In genomic region chrX:123959281-123960063, GRCh38 we compare ENCODE assay signal across 7 cellular contexts. TPM values are rescaled to one million over a fixed set of nuclear protein-coding genes. Genes with fewer than 3 reads are reported as not detected.
A peak's percentile ranks its signal among the peaks of the same experiment; 100 is the strongest.
DNase-seq lines count a peak whose midpoint lies in the region; TF ChIP-seq lines count a peak whose summit lies in the region.

No MANE protein-coding gene starts in this region.

- H3K27ac ChIP-seq in KOPT-K1 (ENCODE audit: low read depth, low read length, poor library complexity, severe bottlenecking) = peak overlapping the region; percentile 100
- H3K27ac ChIP-seq in tibial artery = peak overlapping the region; percentile 92 to 96

- H3K4me1 ChIP-seq in mucosa of stomach (ENCODE audit: control insufficient read depth, insufficient read depth, low read length) (no peaks in the 10 kb centered on the region), tibial artery (peaks cover 0 to 4% (median 0%) of the 10 kb centered on the region in 4 donors)

- no peak for TF ChIP-seq POLR2A in erythroblast (IDR thresholded peaks at IDR 0.05; ENCODE audit: low read length)

- H3K4me3 ChIP-seq in GM08714 (ENCODE audit: low read length) (peak overlapping the region; percentile 81), mucosa of stomach (ENCODE audit: low read length) (peak overlapping the region; percentile 60), tibial artery (peak overlapping the region; percentile 77 to 86)

- CTCF ChIA-PET in activated CD4-positive, alpha-beta T cell treated with anti-CD3 and anti-CD28 coated beads, Interleukin-2, amount 10 ng/mL, durations not matched to agents 7 days and 5 days (lab: Charles Lee) = interaction anchor here (0.7 to 1.4 kb wide), 4 partner anchors 9 to 126 kb away, joined by 3 to 4 read pairs (median 4); no protein-coding TSS in a partner anchor

- H3K36me3 Mint-ChIP-seq in activated CD4-positive, alpha-beta T cell treated with anti-CD3 and anti-CD28 coated beads, Interleukin-2, amount 10 ng/mL, durations not matched to agents 7 days and 5 days (ENCODE audit: low read depth) = peaks cover 14% of the 10 kb centered on the region

- peak overlapping the region; percentile 92 for H3K4me3 Mint-ChIP-seq in activated CD4-positive, alpha-beta T cell treated with anti-CD3 and anti-CD28 coated beads, Interleukin-2, amount 10 ng/mL, durations not matched to agents 7 days and 5 days

- H3K27ac Mint-ChIP-seq in activated CD4-positive, alpha-beta T cell treated with anti-CD3 and anti-CD28 coated beads, Interleukin-2, amount 10 ng/mL, durations not matched to agents 7 days and 5 days = peak overlapping the region; percentile 96

- peak overlapping the region; percentile 97 for H3K9ac ChIP-seq in mucosa of stomach (ENCODE audit: low read length)

- no peaks in the 10 kb centered on the region for H3K9me3 Mint-ChIP-seq in activated CD4-positive, alpha-beta T cell treated with anti-CD3 and anti-CD28 coated beads, Interleukin-2, amount 10 ng/mL, durations not matched to agents 7 days and 5 days

- no peaks in the 10 kb centered on the region for H3K9me3 ChIP-seq in KOPT-K1 (ENCODE audit: insufficient read depth, low read length, poor library complexity, severe bottlenecking)
- no peaks in the 10 kb centered on the region for H3K9me3 ChIP-seq in mucosa of stomach (ENCODE audit: control insufficient read depth, low read length)
- no peaks in the 10 kb centered on the region for H3K9me3 ChIP-seq in tibial artery

- H3K27me3 Mint-ChIP-seq in activated CD4-positive, alpha-beta T cell treated with anti-CD3 and anti-CD28 coated beads, Interleukin-2, amount 10 ng/mL, durations not matched to agents 7 days and 5 days = no peaks in the 10 kb centered on the region

- H3K27me3 ChIP-seq in mucosa of stomach (ENCODE audit: control insufficient read depth, insufficient read depth, low read length) (no peaks in the 10 kb centered on the region), tibial artery (peaks cover 0 to 6% of the 10 kb centered on the region in 2 donors)

- H3K4me1 Mint-ChIP-seq in activated CD4-positive, alpha-beta T cell treated with anti-CD3 and anti-CD28 coated beads, Interleukin-2, amount 10 ng/mL, durations not matched to agents 7 days and 5 days = peaks cover 11% of the 10 kb centered on the region

- POLR2A ChIA-PET in activated CD4-positive, alpha-beta T cell treated with anti-CD3 and anti-CD28 coated beads, Interleukin-2, amount 10 ng/mL, durations not matched to agents 7 days and 5 days (lab: Charles Lee) = no interaction called here

- peak; percentile 18 for DNase-seq in activated CD4-positive, alpha-beta T cell treated with anti-CD3 and anti-CD28 coated beads, Interleukin-2, amount 10 ng/mL, durations not matched to agents 7 days and 5 days
- DNase-seq in erythroblast (lab: John Stamatoyannopoulos, UW) (peak; percentile 70 to 82), tibial artery (peak; percentile 63 to 80), DMS114 treated with DMSO at 0.1 percent for 48 hours (lab: John Stamatoyannopoulos, UW; ENCODE audit: unreplicated experiment) (no peak)

- H3K36me3 ChIP-seq in KOPT-K1 (ENCODE audit: insufficient read depth, low read length) = no peaks in the 10 kb centered on the region
- H3K36me3 ChIP-seq in mucosa of stomach (ENCODE audit: control insufficient read depth, insufficient read depth, low read length) = no peaks in the 10 kb centered on the region
- H3K36me3 ChIP-seq in tibial artery = no peaks in the 10 kb centered on the region

- no peak for TF ChIP-seq CTCF in tibial artery (IDR thresholded peaks at IDR 0.05)

- intact Hi-C loops in tibial artery (cut with DNase I; ENCODE audit: low total_unique reads) = no loop called here

RNA-seq across cellular contexts. Expression of gene STAG2, which starts 2.0 kb away (rescaled TPM):
- 100 to 1,000 TPM in 1 of 2 experiments, 10 to 100 TPM in 1; 89.5 to 107 TPM for total RNA-seq in activated CD4-positive, alpha-beta T cell treated with anti-CD3 and anti-CD28 coated beads, Interleukin-2, amount 10 ng/mL, durations not matched to agents 7 days and 5 days
